ENCODE assay signal across 26 cellular contexts in genomic region chr6:113633638-113634037, GRCh38.
DNase-seq lines count a peak whose midpoint lies in the region; ATAC-seq, FAIRE-seq and TF ChIP-seq lines count a peak whose summit lies in the region.
"Had no signal": no experiment of that assay in that cellular context is flagged by ENCODE, and none has a peak within 500 bp of the region (broad histone marks: within the 10 kb centered on the region; RNA-seq: fewer than 3 reads in every experiment).

No MANE protein-coding gene starts in this region.

- H3K9me3 Mint-ChIP-seq in IgD-negative memory B cell: no peaks in the 10 kb centered on the region
- H3K9me3 Mint-ChIP-seq in activated CD8-positive, alpha-beta memory T cell treated with anti-CD3 and anti-CD28 coated beads, Interleukin-2, amount 10 ng/mL, durations not matched to agents 7 days and 5 days (ENCODE audit: low read depth): no peaks in the 10 kb centered on the region
- H3K9me3 Mint-ChIP-seq: activated CD4-positive, alpha-beta T cell treated with anti-CD3 and anti-CD28 coated beads, Interleukin-2, amount 10 ng/mL, durations not matched to agents 7 days and 5 days; activated naive CD8-positive, alpha-beta T cell treated with anti-CD3 and anti-CD28 coated beads, Interleukin-2, amount 50 U/mL, for 24 hours; GM23338; type B pancreatic cell had no signal

- no peak for DNase-seq in GM12878 (ENCODE audit: low read depth, low spot score)
- no peak for DNase-seq in gastrocnemius medialis
- no peak for DNase-seq in A673 (ENCODE audit: low spot score)
- DNase-seq in pons (ENCODE audit: low spot score): no peak
- DNase-seq in activated CD8-positive, alpha-beta memory T cell treated with anti-CD3 and anti-CD28 coated beads, Interleukin-2, amount 10 ng/mL, durations not matched to agents 7 days and 5 days: no peak
- DNase-seq: activated CD4-positive, alpha-beta T cell treated with anti-CD3 and anti-CD28 coated beads, Interleukin-2, amount 10 ng/mL, durations not matched to agents 7 days and 5 days; activated naive CD8-positive, alpha-beta T cell treated with anti-CD3 and anti-CD28 coated beads, Interleukin-2, amount 50 U/mL, for 24 hours; activated T-cell treated with anti-CD3 and anti-CD28 coated beads, Interleukin-2, amount 50 U/mL, for 48 hours; DND-41; dorsolateral prefrontal cortex; left ventricle myocardium inferior; NCI-H1417; NCI-H2081 treated with DMSO at 0.1 percent for 48 hours; NCI-H446; nucleus accumbens; SHP77; stimulated activated CD4-positive, alpha-beta T cell treated with anti-CD3 and anti-CD28 coated beads, Interleukin-2, amount 100 ng/mL, for 48 hours; substantia nigra; WERI-Rb-1 had no signal

- H3K4me3 ChIP-seq in ACC112 (ENCODE audit: low read depth, low read length): no peak overlapping the region
- no peak overlapping the region for H3K4me3 ChIP-seq in GM12878
- H3K4me3 ChIP-seq in gastrocnemius medialis: no peak overlapping the region
- H3K4me3 ChIP-seq in A673 (ENCODE audit: low read depth, low read length, poor library complexity, severe bottlenecking): no peak overlapping the region
- H3K4me3 ChIP-seq: BLaER1, dorsolateral prefrontal cortex, GM23338, left ventricle myocardium inferior had no signal

- peaks cover 4% of the 10 kb centered on the region for H3K27me3 Mint-ChIP-seq in IgD-negative memory B cell
- H3K27me3 Mint-ChIP-seq in activated CD8-positive, alpha-beta memory T cell treated with anti-CD3 and anti-CD28 coated beads, Interleukin-2, amount 10 ng/mL, durations not matched to agents 7 days and 5 days: peaks cover 15% of the 10 kb centered on the region
- H3K27me3 Mint-ChIP-seq: activated CD4-positive, alpha-beta T cell treated with anti-CD3 and anti-CD28 coated beads, Interleukin-2, amount 10 ng/mL, durations not matched to agents 7 days and 5 days; type B pancreatic cell had no signal

- peak overlapping the region; percentile 99; the same call in 1 of the 2 replicates for H3K4me2 ChIP-seq in GM12878 (ENCODE audit: control insufficient read depth, insufficient read depth)
- H3K4me2 ChIP-seq: GM23338 had no signal

- RAD21 ChIA-PET in GM12878 (lab: Charles Lee; ENCODE audit: unreplicated experiment): interaction anchor here (0.5 to 14.0 kb wide), 10 partner anchors 10 to 327 kb away, joined by 3 to 395 read pairs (median 5); no protein-coding TSS in a partner anchor

- no peaks in the 10 kb centered on the region for H3K79me2 ChIP-seq in ACC112 (ENCODE audit: control insufficient read depth, insufficient read depth, low read length, unreplicated experiment)
- peaks cover 31% of the 10 kb centered on the region for H3K79me2 ChIP-seq in GM12878 (ENCODE audit: control insufficient read depth, insufficient read depth, low read length)

- H3K4me1 ChIP-seq in ACC112 (ENCODE audit: control insufficient read depth, insufficient read depth, low read length, unreplicated experiment): peaks cover 57% of the 10 kb centered on the region
- peaks cover 65% of the 10 kb centered on the region for H3K4me1 ChIP-seq in GM12878 (ENCODE audit: control insufficient read depth, insufficient read depth, low read length)
- H3K4me1 ChIP-seq in gastrocnemius medialis: peaks cover 46 to 47% of the 10 kb centered on the region in 2 donors
- H3K4me1 ChIP-seq in A673 (ENCODE audit: insufficient read depth, low read length, poor library complexity, severe bottlenecking): peaks cover 6% of the 10 kb centered on the region

- POLR2A ChIA-PET in GM12878 (lab: Charles Lee) (interaction anchor here (1.6 to 15.9 kb wide), 5 partner anchors 7 to 222 kb away, joined by 4 to 304 read pairs (median 6); no protein-coding TSS in a partner anchor), A673 (lab: Charles Lee; ENCODE audit: low non-redundant PET) (no interaction called here)

- H3K9me3 ChIP-seq in GM12878 (replicated peaks; ENCODE audit: control insufficient read depth, insufficient read depth, low read length) (no peaks in the 10 kb centered on the region), gastrocnemius medialis (no peaks in the 10 kb centered on the region), A673 (ENCODE audit: low read depth, low read length, poor library complexity, severe bottlenecking) (no peaks in the 10 kb centered on the region)
- H3K9me3 ChIP-seq: BLaER1, Caco-2, left ventricle myocardium inferior had no signal

- H4K20me1 ChIP-seq in GM12878 (ENCODE audit: control insufficient read depth, insufficient read depth): no peaks in the 10 kb centered on the region
- H4K20me1 ChIP-seq: BLaER1 had no signal

- peak overlapping the region; percentile 45; the same call in 1 of the 2 replicates for H3K9ac ChIP-seq in GM12878 (ENCODE audit: control insufficient read depth, insufficient read depth, low read length)
- H3K9ac ChIP-seq: BLaER1 had no signal

- in situ Hi-C loops in GM12878 (cut with MboI) (loop anchor here (5.0 to 25.0 kb wide), 5 partner anchors 174 to 1896 kb away; partner anchors contain the start of gene MARCKS), gastrocnemius medialis (cut with MboI; ENCODE audit: low sequenced_read_pairs in 4 of 4) (no loop called here)

- peak overlapping the region in 2 of 4 donors; percentile 6 to 9 for H3K4me3 Mint-ChIP-seq in IgD-negative memory B cell
- H3K4me3 Mint-ChIP-seq in activated CD8-positive, alpha-beta memory T cell treated with anti-CD3 and anti-CD28 coated beads, Interleukin-2, amount 10 ng/mL, durations not matched to agents 7 days and 5 days: no peak overlapping the region
- H3K4me3 Mint-ChIP-seq: activated CD4-positive, alpha-beta T cell treated with anti-CD3 and anti-CD28 coated beads, Interleukin-2, amount 10 ng/mL, durations not matched to agents 7 days and 5 days; activated naive CD8-positive, alpha-beta T cell treated with anti-CD3 and anti-CD28 coated beads, Interleukin-2, amount 50 U/mL, for 24 hours; GM23338; type B pancreatic cell had no signal

- H3K27ac ChIP-seq in ACC112 (ENCODE audit: low read depth, low read length) (peak overlapping the region; percentile 94; the same call in 1 of the 2 replicates), GM12878 (ENCODE audit: control insufficient read depth, insufficient read depth) (peak overlapping the region; percentile 100), gastrocnemius medialis (peak overlapping the region; percentile 87 to 98 (median 90)), A673 (ENCODE audit: low read depth, low read length, poor library complexity, severe bottlenecking) (no peak overlapping the region)
- H3K27ac ChIP-seq: BLaER1, dorsolateral prefrontal cortex, left ventricle myocardium inferior, WERI-Rb-1 had no signal

- no TSS peak for BruUV-seq in GM12878 (replicated peaks; lab: Mats Ljungman, UMichigan)
- no TSS peak for BruUV-seq in A673 (replicated peaks; lab: Mats Ljungman, UMichigan)

- TF ChIP-seq EP300 in GM12878 (IDR thresholded peaks at IDR 0.05; ENCODE audit: borderline replicate concordance in 1 of 2, control insufficient read depth in 1 of 2, low read depth in 2 of 2, low read length in 2 of 2): no peak

- TF ChIP-seq CTCF in GM12878 (IDR thresholded peaks at IDR 0.05 in 2 of 3, conservative IDR thresholded peaks at IDR 0.05 in 1 of 3; ENCODE audit: control insufficient read depth in 2 of 3, extremely low read depth in 1 of 3, insufficient read depth in 1 of 3, low read depth in 3 of 3, low read length in 3 of 3) (no peak), gastrocnemius medialis (IDR thresholded peaks at IDR 0.05 in 4 of 5, conservative IDR thresholded peaks at IDR 0.05 in 1 of 5) (no peak), A673 (conservative IDR thresholded peaks at IDR 0.05; ENCODE audit: low read depth, low read length) (no peak)

- no peak for ATAC-seq in GM12878
- no peak for ATAC-seq in gastrocnemius medialis
- no peak for ATAC-seq in GM21528 (IDR thresholded peaks at IDR 0.05; ENCODE audit: low FRiP score, unreplicated experiment)
- no peak for ATAC-seq in activated CD8-positive, alpha-beta memory T cell treated with anti-CD3 and anti-CD28 coated beads, Interleukin-2, amount 10 ng/mL, durations not matched to agents 7 days and 5 days
- ATAC-seq: activated naive CD8-positive, alpha-beta T cell treated with anti-CD3 and anti-CD28 coated beads, Interleukin-2, amount 50 U/mL, for 24 hours; GM23338 had no signal

- no peak for FAIRE-seq in GM12878 (lab: Jason Lieb, UNC)

- H3K36me3 ChIP-seq in ACC112 (ENCODE audit: insufficient read depth, low read length) (no peaks in the 10 kb centered on the region), GM12878 (ENCODE audit: control insufficient read depth in 2 of 2, insufficient read depth in 2 of 2, low read length in 1 of 2) (no peaks in the 10 kb centered on the region), gastrocnemius medialis (no peaks in the 10 kb centered on the region), A673 (ENCODE audit: insufficient read depth, low read length, poor library complexity, severe bottlenecking) (no peaks in the 10 kb centered on the region)
- H3K36me3 ChIP-seq: BLaER1, left ventricle myocardium inferior, WERI-Rb-1 had no signal

- TF ChIP-seq POLR2A in GM12878 (IDR thresholded peaks at IDR 0.05; ENCODE audit: low read depth, low read length) (no peak), gastrocnemius medialis (IDR thresholded peaks at IDR 0.05) (no peak)

- intact Hi-C loops in GM12878 (cut with micrococcal nuclease; ENCODE audit: unreplicated experiment): loop anchor here (1.0 to 5.0 kb wide), 5 partner anchors 10 to 341 kb away; no protein-coding TSS in a partner anchor
- intact Hi-C loops in gastrocnemius medialis (cut with DNase I; ENCODE audit: low total_unique reads): loop anchor here (5.0 kb wide), 1 partner anchor 584 kb away; no protein-coding TSS in a partner anchor
- intact Hi-C loops in A673 (cut with micrococcal nuclease; ENCODE audit: unreplicated experiment): loop anchor here (10.0 kb wide), 1 partner anchor 221 kb away; the partner anchor contains the start of gene MARCKS

- peak overlapping the region; percentile 75 to 95 (median 89) for H3K27ac Mint-ChIP-seq in IgD-negative memory B cell
- no peak overlapping the region for H3K27ac Mint-ChIP-seq in activated CD8-positive, alpha-beta memory T cell treated with anti-CD3 and anti-CD28 coated beads, Interleukin-2, amount 10 ng/mL, durations not matched to agents 7 days and 5 days
- H3K27ac Mint-ChIP-seq: activated CD4-positive, alpha-beta T cell treated with anti-CD3 and anti-CD28 coated beads, Interleukin-2, amount 10 ng/mL, durations not matched to agents 7 days and 5 days; GM23338 had no signal

- peaks cover 49 to 70% (median 57%) of the 10 kb centered on the region in 3 donors for H3K4me1 Mint-ChIP-seq in IgD-negative memory B cell
- peaks cover 18% of the 10 kb centered on the region for H3K4me1 Mint-ChIP-seq in activated CD8-positive, alpha-beta memory T cell treated with anti-CD3 and anti-CD28 coated beads, Interleukin-2, amount 10 ng/mL, durations not matched to agents 7 days and 5 days

- H3K27me3 ChIP-seq in ACC112 (ENCODE audit: insufficient read depth, low read length) (no peaks in the 10 kb centered on the region), GM12878 (replicated peaks in 1 of 2; ENCODE audit: control insufficient read depth in 2 of 2, insufficient read depth in 2 of 2, low read length in 1 of 2) (no peaks in the 10 kb centered on the region), gastrocnemius medialis (no peaks in the 10 kb centered on the region), A673 (replicated peaks; ENCODE audit: insufficient read depth, low read depth, low read length, poor library complexity) (no peaks in the 10 kb centered on the region)
- H3K27me3 ChIP-seq: BLaER1, dorsolateral prefrontal cortex had no signal

- CTCF ChIA-PET in GM12878 (lab: Yijun Ruan, JAX): interaction anchor here (0.8 to 15.8 kb wide), 7 partner anchors 11 to 327 kb away, joined by 3 to 146 read pairs (median 4); no protein-coding TSS in a partner anchor
- CTCF ChIA-PET in A673 (lab: Charles Lee): no interaction called here
- CTCF ChIA-PET in activated CD8-positive, alpha-beta memory T cell treated with anti-CD3 and anti-CD28 coated beads, Interleukin-2, amount 10 ng/mL, durations not matched to agents 7 days and 5 days (lab: Charles Lee): no interaction called here

- SMC1A ChIA-PET in GM12878 (lab: Charles Lee; ENCODE audit: uncharacterized antibody, unreplicated experiment): interaction anchor here (1.4 to 15.5 kb wide), 13 partner anchors 8 to 345 kb away, joined by 3 to 489 read pairs (median 8); no protein-coding TSS in a partner anchor

- no peak for TF ChIP-seq RAD21 in GM12878 (IDR thresholded peaks at IDR 0.05; ENCODE audit: insufficient read depth, low read depth, low read length)

- H3K36me3 Mint-ChIP-seq in IgD-negative memory B cell: no peaks in the 10 kb centered on the region
- H3K36me3 Mint-ChIP-seq in activated CD8-positive, alpha-beta memory T cell treated with anti-CD3 and anti-CD28 coated beads, Interleukin-2, amount 10 ng/mL, durations not matched to agents 7 days and 5 days: no peaks in the 10 kb centered on the region
- H3K36me3 Mint-ChIP-seq: type B pancreatic cell had no signal

- H2AFZ ChIP-seq in ACC112 (ENCODE audit: low read length, unreplicated experiment): no peak overlapping the region
- H2AFZ ChIP-seq in GM12878 (ENCODE audit: control insufficient read depth, low read depth, low read length): no peak overlapping the region
- H2AFZ ChIP-seq: GM23338 had no signal
